Comparison of ENCODE assay signal across 1 cellular context in the genomic region with DNA sequence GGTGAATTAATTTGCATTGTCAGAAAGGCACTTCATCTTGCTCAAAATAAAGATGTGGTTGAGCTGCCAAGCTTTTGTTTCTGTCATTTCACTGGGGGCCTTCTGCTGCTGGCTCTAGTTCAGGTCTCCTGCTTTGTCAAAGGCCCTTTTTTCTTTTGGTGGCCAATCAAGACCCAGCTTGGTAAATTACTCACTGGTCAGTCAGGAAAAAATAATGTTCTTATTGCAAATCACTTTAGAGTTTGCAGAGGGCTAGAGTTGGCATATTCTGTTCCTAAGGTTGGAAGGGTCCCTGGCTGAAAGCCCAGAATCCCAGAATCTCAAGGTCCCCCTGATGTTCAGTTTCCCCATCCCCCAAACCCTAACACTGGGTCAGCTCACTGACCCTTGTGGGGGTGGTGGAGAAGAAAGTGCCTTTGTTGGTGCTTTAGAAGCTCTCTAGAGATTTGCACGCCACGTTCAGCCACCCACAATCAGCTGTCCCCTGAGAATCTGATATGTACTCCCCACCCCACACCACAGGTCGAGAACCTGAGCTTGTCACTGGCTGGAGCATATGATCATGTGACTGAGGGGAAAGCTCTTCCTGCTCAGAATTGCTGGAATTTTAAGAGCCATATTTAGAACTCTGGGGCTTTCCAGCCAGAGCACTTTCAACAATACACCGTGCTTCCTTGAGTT.
TF ChIP-seq lines count a peak whose summit lies in the region.

No MANE protein-coding gene starts in this region.

TF ChIP-seq in HepG2, 621 proteins besides CTCF, POLR2A, EP300 and RAD21 (continued from another document):
- TF ChIP-seq, protein P1, sequence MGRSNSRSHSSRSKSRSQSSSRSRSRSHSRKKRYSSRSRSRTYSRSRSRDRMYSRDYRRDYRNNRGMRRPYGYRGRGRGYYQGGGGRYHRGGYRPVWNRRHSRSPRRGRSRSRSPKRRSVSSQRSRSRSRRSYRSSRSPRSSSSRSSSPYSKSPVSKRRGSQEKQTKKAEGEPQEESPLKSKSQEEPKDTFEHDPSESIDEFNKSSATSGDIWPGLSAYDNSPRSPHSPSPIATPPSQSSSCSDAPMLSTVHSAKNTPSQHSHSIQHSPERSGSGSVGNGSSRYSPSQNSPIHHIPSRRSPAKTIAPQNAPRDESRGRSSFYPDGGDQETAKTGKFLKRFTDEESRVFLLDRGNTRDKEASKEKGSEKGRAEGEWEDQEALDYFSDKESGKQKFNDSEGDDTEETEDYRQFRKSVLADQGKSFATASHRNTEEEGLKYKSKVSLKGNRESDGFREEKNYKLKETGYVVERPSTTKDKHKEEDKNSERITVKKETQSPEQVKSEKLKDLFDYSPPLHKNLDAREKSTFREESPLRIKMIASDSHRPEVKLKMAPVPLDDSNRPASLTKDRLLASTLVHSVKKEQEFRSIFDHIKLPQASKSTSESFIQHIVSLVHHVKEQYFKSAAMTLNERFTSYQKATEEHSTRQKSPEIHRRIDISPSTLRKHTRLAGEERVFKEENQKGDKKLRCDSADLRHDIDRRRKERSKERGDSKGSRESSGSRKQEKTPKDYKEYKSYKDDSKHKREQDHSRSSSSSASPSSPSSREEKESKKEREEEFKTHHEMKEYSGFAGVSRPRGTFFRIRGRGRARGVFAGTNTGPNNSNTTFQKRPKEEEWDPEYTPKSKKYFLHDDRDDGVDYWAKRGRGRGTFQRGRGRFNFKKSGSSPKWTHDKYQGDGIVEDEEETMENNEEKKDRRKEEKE (IDR thresholded peaks at IDR 0.05) = no peak
- no peak for TF ChIP-seq HMGA1 (CRISPR knock-in tag; conservative IDR thresholded peaks at IDR 0.05)
- TF ChIP-seq, protein P2, sequence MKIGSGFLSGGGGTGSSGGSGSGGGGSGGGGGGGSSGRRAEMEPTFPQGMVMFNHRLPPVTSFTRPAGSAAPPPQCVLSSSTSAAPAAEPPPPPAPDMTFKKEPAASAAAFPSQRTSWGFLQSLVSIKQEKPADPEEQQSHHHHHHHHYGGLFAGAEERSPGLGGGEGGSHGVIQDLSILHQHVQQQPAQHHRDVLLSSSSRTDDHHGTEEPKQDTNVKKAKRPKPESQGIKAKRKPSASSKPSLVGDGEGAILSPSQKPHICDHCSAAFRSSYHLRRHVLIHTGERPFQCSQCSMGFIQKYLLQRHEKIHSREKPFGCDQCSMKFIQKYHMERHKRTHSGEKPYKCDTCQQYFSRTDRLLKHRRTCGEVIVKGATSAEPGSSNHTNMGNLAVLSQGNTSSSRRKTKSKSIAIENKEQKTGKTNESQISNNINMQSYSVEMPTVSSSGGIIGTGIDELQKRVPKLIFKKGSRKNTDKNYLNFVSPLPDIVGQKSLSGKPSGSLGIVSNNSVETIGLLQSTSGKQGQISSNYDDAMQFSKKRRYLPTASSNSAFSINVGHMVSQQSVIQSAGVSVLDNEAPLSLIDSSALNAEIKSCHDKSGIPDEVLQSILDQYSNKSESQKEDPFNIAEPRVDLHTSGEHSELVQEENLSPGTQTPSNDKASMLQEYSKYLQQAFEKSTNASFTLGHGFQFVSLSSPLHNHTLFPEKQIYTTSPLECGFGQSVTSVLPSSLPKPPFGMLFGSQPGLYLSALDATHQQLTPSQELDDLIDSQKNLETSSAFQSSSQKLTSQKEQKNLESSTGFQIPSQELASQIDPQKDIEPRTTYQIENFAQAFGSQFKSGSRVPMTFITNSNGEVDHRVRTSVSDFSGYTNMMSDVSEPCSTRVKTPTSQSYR (CRISPR knock-in tag; IDR thresholded peaks at IDR 0.05; ENCODE audit: borderline replicate concordance) = peak; percentile 68; the same call in 1 of the 2 replicates
- TF ChIP-seq, protein P3, sequence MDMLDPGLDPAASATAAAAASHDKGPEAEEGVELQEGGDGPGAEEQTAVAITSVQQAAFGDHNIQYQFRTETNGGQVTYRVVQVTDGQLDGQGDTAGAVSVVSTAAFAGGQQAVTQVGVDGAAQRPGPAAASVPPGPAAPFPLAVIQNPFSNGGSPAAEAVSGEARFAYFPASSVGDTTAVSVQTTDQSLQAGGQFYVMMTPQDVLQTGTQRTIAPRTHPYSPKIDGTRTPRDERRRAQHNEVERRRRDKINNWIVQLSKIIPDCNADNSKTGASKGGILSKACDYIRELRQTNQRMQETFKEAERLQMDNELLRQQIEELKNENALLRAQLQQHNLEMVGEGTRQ (IDR thresholded peaks at IDR 0.05; ENCODE audit: low read depth, low read length) = no peak; the same call in 1 of the 2 replicates
- TF ChIP-seq, protein P3 (CRISPR knock-in tag; IDR thresholded peaks at IDR 0.05; ENCODE audit: borderline replicate concordance) = peak; percentile 55; the same call in 1 of the 2 replicates
- no peak for TF ChIP-seq ZNF720 (CRISPR knock-in tag; IDR thresholded peaks at IDR 0.05)
